Comparison of ENCODE assay signal across 19 cellular contexts in genomic region chr17:34319087-34319486, GRCh38. TPM values are rescaled to one million over a fixed set of nuclear protein-coding genes. Genes with fewer than 3 reads are reported as not detected.
A peak's percentile ranks its signal among the peaks of the same experiment; 100 is the strongest.
DNase-seq lines count a peak whose midpoint lies in the region; ATAC-seq and TF ChIP-seq lines count a peak whose summit lies in the region.
"Had no signal": no experiment of that assay in that cellular context is flagged by ENCODE, and none has a peak within 500 bp of the region (broad histone marks: within the 10 kb centered on the region; RNA-seq: fewer than 3 reads in every experiment).

CCL8 (plus strand) TSS chr17:34319435; CDS start chr17:34319502, 67 bp downstream.

- TF ChIP-seq POLR2A in adrenal gland (IDR thresholded peaks at IDR 0.05) (no peak), heart left ventricle (IDR thresholded peaks at IDR 0.05) (no peak)

- H3K4me1 ChIP-seq in adrenal gland (replicated peaks in 1 of 2) (peaks cover 0 to 11% of the 10 kb centered on the region in 2 donors), heart left ventricle (peaks cover 0 to 43% (median 7%) of the 10 kb centered on the region in 12 donors)

- H3K36me3 ChIP-seq in adrenal gland (replicated peaks in 1 of 2) = no peaks in the 10 kb centered on the region
- H3K36me3 ChIP-seq in heart left ventricle = no peaks in the 10 kb centered on the region
- H3K36me3 ChIP-seq: brain microvascular endothelial cell had no signal

- intact Hi-C loops in adrenal gland (cut with DNase I) = loop anchor here in 1 of 2 donors (5.0 kb wide), 1 partner anchor 67 kb away; no protein-coding TSS in a partner anchor
- intact Hi-C loops in heart left ventricle (cut with DNase I) = no loop called here

- H3K9me3 ChIP-seq in adrenal gland (replicated peaks in 1 of 3) = no peaks in the 10 kb centered on the region
- peaks cover 0 to 8% (median under 1%) of the 10 kb centered on the region in 12 donors for H3K9me3 ChIP-seq in heart left ventricle

- TF ChIP-seq CTCF in C4-2B (conservative IDR thresholded peaks at IDR 0.05) = no peak
- no peak for TF ChIP-seq CTCF in adrenal gland (IDR thresholded peaks at IDR 0.05)
- TF ChIP-seq CTCF in heart left ventricle (IDR thresholded peaks at IDR 0.05) = no peak

- DNase-seq in adrenal gland (peak in 1 of 7 donors; percentile 49), heart left ventricle (peak in 1 of 5 donors; percentile 44), pons (ENCODE audit: low spot score) (peak; percentile 39), AG08395 (ENCODE audit: low spot score) (no peak), SHP77 treated with DMSO at 0.1 percent for 48 hours (lab: John Stamatoyannopoulos, UW) (no peak)
- DNase-seq in activated CD4-positive, alpha-beta T cell treated with anti-CD3 and anti-CD28 coated beads for 1 hour = no peak
- DNase-seq: activated effector memory CD4-positive, alpha-beta T cell treated with Interleukin-2 at 50 U/mL for 16 hours; brain microvascular endothelial cell; CD4-positive, alpha-beta memory T cell; DMS 273 treated with DMSO at 0.1 percent for 48 hours; hippocampal formation; islet precursor cell; NCI-H1436 treated with DMSO at 0.1 percent for 48 hours had no signal

- H3K4me3 ChIP-seq in adrenal gland = no peak within 1 kb of the TSS
- peak within 1 kb of the TSS in 2 of 12 donors; percentile 15 to 35 for H3K4me3 ChIP-seq in heart left ventricle
- H3K4me3 ChIP-seq: coronary artery had no signal

- no peaks in the 10 kb centered on the region for H3K27me3 ChIP-seq in adrenal gland
- H3K27me3 ChIP-seq in heart left ventricle = no peaks in the 10 kb centered on the region
- H3K27me3 ChIP-seq: brain microvascular endothelial cell had no signal

- 14 to 46% (median 35%) methylated on average over 2 of the region's 2 CpGs for WGBS in adrenal gland, 4 donors
- WGBS in heart left ventricle, 4 donors = 41 to 48% (median 44%) methylated on average over 2 of the region's 2 CpGs

- H3K27ac ChIP-seq in C4-2B (peak within 1 kb of the TSS; percentile 56), adrenal gland (peak within 1 kb of the TSS in 3 of 5 donors; percentile 35 to 52 (median 48)), heart left ventricle (peak within 1 kb of the TSS in 9 of 12 donors; percentile 5 to 86 (median 52))
- H3K27ac ChIP-seq: brain microvascular endothelial cell had no signal

- peak in 3 of 4 donors; percentile 48 to 84 (median 56) for ATAC-seq in heart left ventricle
- no peak for ATAC-seq in HG02973 (IDR thresholded peaks at IDR 0.05; ENCODE audit: unreplicated experiment)

RNA-seq across cellular contexts. Expression of gene CCL8, which starts in this region (rescaled TPM):
- total RNA-seq in adrenal gland = 1 to 10 TPM in 3 of 8 donors, under 1 TPM in 3, not detected in 2; 0.60 to 5.4 (median 1.7) TPM
- 1 to 10 TPM in 2 of 3 donors, under 1 TPM in 1; 0.79 to 1.3 (median 1.2) TPM for polyA plus RNA-seq in adrenal gland
- total RNA-seq in heart left ventricle = 10 to 100 TPM in 1 of 9 donors, 1 to 10 TPM in 2, under 1 TPM in 2, not detected in 4; 0.81 to 44.3 (median 3.1) TPM
- polyA plus RNA-seq in heart left ventricle = under 1 TPM in 1 of 2 donors, not detected in 1; 0.15 TPM
- total RNA-seq: CD4-positive, alpha-beta memory T cell; fibroblast of villous mesenchyme; H1; lung microvascular endothelial cell had no signal
- polyA plus RNA-seq: CD4-positive, alpha-beta memory T cell; H1 had no signal
